In the genomic region with DNA sequence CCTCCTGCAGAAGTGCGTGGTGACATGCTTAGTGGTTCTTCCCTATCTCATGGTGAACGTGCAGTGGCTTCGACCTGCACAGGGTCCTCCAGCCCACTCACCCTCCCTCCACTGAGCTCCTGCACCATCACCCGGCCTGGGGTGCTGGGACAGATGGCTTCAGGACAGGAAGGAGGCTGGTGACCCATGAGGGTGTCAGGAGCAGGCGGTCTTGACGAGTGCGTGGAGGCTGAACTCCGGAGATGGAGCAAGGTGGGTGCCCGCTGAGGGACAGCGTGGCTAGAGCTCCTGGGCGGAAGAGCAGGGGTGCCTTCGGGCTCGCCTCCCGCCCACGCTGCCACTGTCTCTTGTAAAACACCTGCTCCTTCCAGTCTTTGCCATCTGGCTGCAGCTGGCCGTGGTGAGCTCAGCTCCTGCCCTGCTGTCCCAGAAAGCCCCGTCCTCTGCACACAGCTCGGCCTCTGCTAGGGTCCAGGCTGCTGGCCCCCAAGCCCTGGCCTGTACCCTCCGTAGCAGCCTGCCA, we compare ENCODE assay signal across 22 cellular contexts. TPM values are rescaled to one million over a fixed set of nuclear protein-coding genes. Genes with fewer than 3 reads are reported as not detected.
DNase-seq lines count a peak whose midpoint lies in the region; ATAC-seq and TF ChIP-seq lines count a peak whose summit lies in the region.
"Had no signal": no experiment of that assay in that cellular context is flagged by ENCODE, and none has a peak within 500 bp of the region (broad histone marks: within the 10 kb centered on the region; RNA-seq: fewer than 3 reads in every experiment).

No MANE protein-coding gene starts in this region.

- H3K4me2 ChIP-seq in PC-9 = no peak overlapping the region

- H3K9me2 ChIP-seq in PC-9 (ENCODE audit: insufficient read depth) = no peaks in the 10 kb centered on the region

- POLR2A ChIA-PET in GM10248 (lab: Yijun Ruan, JAX) = no interaction called here
- POLR2A ChIA-PET in PC-9 (lab: Charles Lee; ENCODE audit: unreplicated experiment) = no interaction called here

- H3K27ac ChIP-seq in PC-9 = no peak overlapping the region
- H3K27ac ChIP-seq: adrenal gland, GM23248, skin epidermis, tibial artery had no signal

- no peaks in the 10 kb centered on the region for H4K20me1 ChIP-seq in PC-9 (ENCODE audit: insufficient read depth)

- H3K27me3 ChIP-seq in PC-9 (ENCODE audit: insufficient read depth, low read depth) = peaks cover 52% of the 10 kb centered on the region
- H3K27me3 ChIP-seq: adrenal gland had no signal

- no peaks in the 10 kb centered on the region for H3F3A ChIP-seq in PC-9 (ENCODE audit: insufficient read depth, low read depth)

- CTCF ChIA-PET in GM10248 (lab: Yijun Ruan, JAX) (no interaction called here), PC-9 (lab: Charles Lee) (no interaction called here)

- BruUV-seq in PC-9 (replicated peaks; lab: Mats Ljungman, UMichigan) = no TSS peak

- no peak for ATAC-seq in GM19455 (IDR thresholded peaks at IDR 0.05; ENCODE audit: unreplicated experiment)
- ATAC-seq: activated CD8-positive, alpha-beta T cell treated with anti-CD3 and anti-CD28 coated beads, Interleukin-2, amount 10 ng/mL, durations not matched to agents 7 days and 5 days; effector memory CD8-positive, alpha-beta T cell; left colon; Panc1 had no signal

- H3K36me3 ChIP-seq in PC-9 (ENCODE audit: low read depth) = no peaks in the 10 kb centered on the region
- H3K36me3 ChIP-seq: adrenal gland, tibial artery had no signal

- in situ Hi-C loops in GM13976 (cut with MboI; ENCODE audit: low sequenced_read_pairs, unreplicated experiment) = no loop called here

- intact Hi-C loops in PC-9 (cut with micrococcal nuclease; ENCODE audit: unreplicated experiment) = no loop called here

- no peaks in the 10 kb centered on the region for H3K4me1 ChIP-seq in PC-9 (replicated peaks; ENCODE audit: insufficient read depth)
- H3K4me1 ChIP-seq: adrenal gland, tibial artery had no signal

- DNase-seq in GM13976 (ENCODE audit: low spot score) (peak; percentile 18), SHP77 (lab: John Stamatoyannopoulos, UW) (peak; percentile 24 to 67), mesenteric fat pad (ENCODE audit: low spot score) (peak; percentile 76), GM10248 (ENCODE audit: extremely low spot score) (no peak), PC-9 (no peak)
- DNase-seq: activated CD8-positive, alpha-beta T cell treated with anti-CD3 and anti-CD28 coated beads, Interleukin-2, amount 10 ng/mL, durations not matched to agents 7 days and 5 days; AML-193; Calu3; effector memory CD8-positive, alpha-beta T cell; GF-D8; GM23248; hypothalamus; left colon; NCI-H2107; NCI-H774 had no signal

- no peak for TF ChIP-seq CTCF in GM13976 (IDR thresholded peaks at IDR 0.05; ENCODE audit: borderline replicate concordance, control extremely low read depth, extremely low read depth, insufficient read depth, missing control alignments)
- no peak for TF ChIP-seq CTCF in GM10248 (IDR thresholded peaks at IDR 0.05; ENCODE audit: control extremely low read depth, extremely low read depth, low read depth, missing control alignments)
- TF ChIP-seq CTCF in PC-9 (conservative IDR thresholded peaks at IDR 0.05) = no peak

- no peaks in the 10 kb centered on the region for H3K79me2 ChIP-seq in PC-9 (ENCODE audit: low read depth)

- H3K9me3 ChIP-seq in PC-9 (ENCODE audit: insufficient read depth, low read depth) = no peaks in the 10 kb centered on the region
- H3K9me3 ChIP-seq: adrenal gland, tibial artery had no signal

- no peak overlapping the region for H2AFZ ChIP-seq in PC-9
- H2AFZ ChIP-seq: GM23248 had no signal

- H3K4me3 ChIP-seq in PC-9 = no peak overlapping the region
- H3K4me3 ChIP-seq: adrenal gland, GM23248, skin epidermis, tibial artery had no signal

RNA-seq across cellular contexts. Expression of a gene that starts 8.3 kb away (rescaled TPM):
- not detected for total RNA-seq in mesenteric fat pad
- total RNA-seq in PC-9 (2021) = not detected in 2 replicates
- total RNA-seq: activated CD8-positive, alpha-beta T cell treated with anti-CD3 and anti-CD28 coated beads, Interleukin-2, amount 10 ng/mL, durations not matched to agents 7 days and 5 days; activated T-helper 2 cell treated with anti-CD3 and anti-CD28 coated beads, Interferon-gamma antibody, Interleukin-2, Interleukin-4, amounts not matched to agents 10 μg/mL and 5 μg/mL and 100 μg/mL, durations not matched to agents 14 hours and 24 hours and 36 hours; adrenal gland; Calu3; GM23248; left colon; osteocyte had no signal

RNA-seq across cellular contexts. Expression of a gene that starts 19.6 kb away (rescaled TPM):
- total RNA-seq in mesenteric fat pad = not detected
- not detected in 2 replicates for total RNA-seq in PC-9 (2021)
- total RNA-seq: activated CD8-positive, alpha-beta T cell treated with anti-CD3 and anti-CD28 coated beads, Interleukin-2, amount 10 ng/mL, durations not matched to agents 7 days and 5 days; activated T-helper 2 cell treated with anti-CD3 and anti-CD28 coated beads, Interferon-gamma antibody, Interleukin-2, Interleukin-4, amounts not matched to agents 10 μg/mL and 5 μg/mL and 100 μg/mL, durations not matched to agents 14 hours and 24 hours and 36 hours; adrenal gland; Calu3; GM23248; left colon; osteocyte had no signal

RNA-seq across cellular contexts. Expression of a gene that starts 26.9 kb away (rescaled TPM):
- total RNA-seq in mesenteric fat pad (not detected), PC-9 (2021) (not detected in 2 replicates)
- total RNA-seq: activated CD8-positive, alpha-beta T cell treated with anti-CD3 and anti-CD28 coated beads, Interleukin-2, amount 10 ng/mL, durations not matched to agents 7 days and 5 days; activated T-helper 2 cell treated with anti-CD3 and anti-CD28 coated beads, Interferon-gamma antibody, Interleukin-2, Interleukin-4, amounts not matched to agents 10 μg/mL and 5 μg/mL and 100 μg/mL, durations not matched to agents 14 hours and 24 hours and 36 hours; adrenal gland; Calu3; GM23248; left colon; osteocyte had no signal

RNA-seq across cellular contexts. Expression of a gene that starts 41.9 kb away (rescaled TPM):
- not detected for total RNA-seq in mesenteric fat pad
- not detected in 2 replicates for total RNA-seq in PC-9 (2021)
- total RNA-seq: activated CD8-positive, alpha-beta T cell treated with anti-CD3 and anti-CD28 coated beads, Interleukin-2, amount 10 ng/mL, durations not matched to agents 7 days and 5 days; activated T-helper 2 cell treated with anti-CD3 and anti-CD28 coated beads, Interferon-gamma antibody, Interleukin-2, Interleukin-4, amounts not matched to agents 10 μg/mL and 5 μg/mL and 100 μg/mL, durations not matched to agents 14 hours and 24 hours and 36 hours; adrenal gland; Calu3; GM23248; left colon; osteocyte had no signal

RNA-seq across cellular contexts. Expression of a gene that starts 48.7 kb away (rescaled TPM):
- total RNA-seq in mesenteric fat pad (not detected), PC-9 (2021) (not detected in 2 replicates)
- total RNA-seq: activated CD8-positive, alpha-beta T cell treated with anti-CD3 and anti-CD28 coated beads, Interleukin-2, amount 10 ng/mL, durations not matched to agents 7 days and 5 days; activated T-helper 2 cell treated with anti-CD3 and anti-CD28 coated beads, Interferon-gamma antibody, Interleukin-2, Interleukin-4, amounts not matched to agents 10 μg/mL and 5 μg/mL and 100 μg/mL, durations not matched to agents 14 hours and 24 hours and 36 hours; adrenal gland; Calu3; GM23248; left colon; osteocyte had no signal

Comparison
In these comparisons a context has a peak if more than half of its experiments do, and no peak if none do; other contexts are left out.
1. DNase-seq: peak in GM13976 (single experiment), SHP77 (2 of 2) and mesenteric fat pad (single experiment); none in GM10248 (single experiment) and PC-9 (0 of 2).